ENCODE assay signal across 11 cellular contexts in genomic region chr7:80151274-80151665, GRCh38. TPM values are rescaled to one million over a fixed set of nuclear protein-coding genes. Genes with fewer than 3 reads are reported as not detected.
DNase-seq lines count a peak whose midpoint lies in the region; ATAC-seq and TF ChIP-seq lines count a peak whose summit lies in the region.
"Had no signal": no experiment of that assay in that cellular context is flagged by ENCODE, and none has a peak within 500 bp of the region (broad histone marks: within the 10 kb centered on the region; RNA-seq: fewer than 3 reads in every experiment).

No MANE protein-coding gene starts in this region.

- no peak overlapping the region for H3K4me2 ChIP-seq in MM.1S (ENCODE audit: low read depth, low read length)

- H3K9me3 ChIP-seq in MM.1S (replicated peaks; ENCODE audit: insufficient read depth, low read length) (no peaks in the 10 kb centered on the region), colonic mucosa (no peaks in the 10 kb centered on the region)
- H3K9me3 ChIP-seq: BE2C had no signal

- H3K27ac Mint-ChIP-seq in endothelial cell (ENCODE audit: unreplicated experiment) (peak overlapping the region; percentile 59), natural killer cell (no peak overlapping the region)
- peak overlapping the region; percentile 84 for H3K27ac Mint-ChIP-seq in stimulated activated naive CD8-positive, alpha-beta T cell treated with anti-CD3 and anti-CD28 coated beads, Interleukin-15, Interleukin-2, amounts not matched to agents 100 ng/mL and 50 ng/mL, for 24 hours
- H3K27ac Mint-ChIP-seq: immature natural killer cell had no signal

- no peaks in the 10 kb centered on the region for H3K36me3 Mint-ChIP-seq in endothelial cell (ENCODE audit: low read depth, unreplicated experiment)
- H3K36me3 Mint-ChIP-seq in stimulated activated naive CD8-positive, alpha-beta T cell treated with anti-CD3 and anti-CD28 coated beads, Interleukin-15, Interleukin-2, amounts not matched to agents 100 ng/mL and 50 ng/mL, for 24 hours (ENCODE audit: low read depth), result no peaks in the 10 kb centered on the region
- H3K36me3 Mint-ChIP-seq in natural killer cell, result no peaks in the 10 kb centered on the region

- H3K79me2 ChIP-seq in MM.1S (ENCODE audit: low read length), result peaks cover 79% of the 10 kb centered on the region

- H3K27me3 Mint-ChIP-seq in endothelial cell (ENCODE audit: unreplicated experiment) (peaks cover 5% of the 10 kb centered on the region), natural killer cell (ENCODE audit: low read depth in 2 of 2) (no peaks in the 10 kb centered on the region)
- H3K27me3 Mint-ChIP-seq in stimulated activated naive CD8-positive, alpha-beta T cell treated with anti-CD3 and anti-CD28 coated beads, Interleukin-15, Interleukin-2, amounts not matched to agents 100 ng/mL and 50 ng/mL, for 24 hours, result peaks cover 23% of the 10 kb centered on the region

- H3K36me3 ChIP-seq in MM.1S (replicated peaks; ENCODE audit: insufficient read depth, low read length) (no peaks in the 10 kb centered on the region), colonic mucosa (no peaks in the 10 kb centered on the region)
- H3K36me3 ChIP-seq: BE2C had no signal

- intact Hi-C loops in colonic mucosa (cut with DNase I), result no loop called here
- intact Hi-C loops in natural killer cell (cut with micrococcal nuclease), result no loop called here

- H2AFZ ChIP-seq in MM.1S (ENCODE audit: low read length), result no peak overlapping the region

- TF ChIP-seq CTCF in MM.1S (IDR thresholded peaks at IDR 0.05; ENCODE audit: low read length) (no peak), endothelial cell (IDR thresholded peaks at IDR 0.05; ENCODE audit: unreplicated experiment) (no peak), colonic mucosa (IDR thresholded peaks at IDR 0.05) (no peak), natural killer cell (IDR thresholded peaks at IDR 0.05) (no peak)

- ATAC-seq in HG02642 (IDR thresholded peaks at IDR 0.05; ENCODE audit: poor library complexity, unreplicated experiment) (no peak), natural killer cell (no peak)

- H3K4me1 Mint-ChIP-seq in endothelial cell (ENCODE audit: unreplicated experiment) (peaks cover 53% of the 10 kb centered on the region), natural killer cell (peaks cover 0 to 8% of the 10 kb centered on the region in 2 donors)
- peaks cover 23% of the 10 kb centered on the region for H3K4me1 Mint-ChIP-seq in stimulated activated naive CD8-positive, alpha-beta T cell treated with anti-CD3 and anti-CD28 coated beads, Interleukin-15, Interleukin-2, amounts not matched to agents 100 ng/mL and 50 ng/mL, for 24 hours (ENCODE audit: low read depth)

- no peaks in the 10 kb centered on the region for H3K9me2 ChIP-seq in MM.1S (replicated peaks; ENCODE audit: insufficient read depth, low read length)

- H3K9ac ChIP-seq in MM.1S (ENCODE audit: low read length), result no peak overlapping the region
- H3K9ac ChIP-seq in colonic mucosa (ENCODE audit: low read depth in 2 of 2, low read length in 2 of 2), result no peak overlapping the region

- H3K4me1 ChIP-seq in MM.1S (ENCODE audit: low read length), result peaks cover 8% of the 10 kb centered on the region; the same call in 1 of the 2 replicates
- no peaks in the 10 kb centered on the region for H3K4me1 ChIP-seq in colonic mucosa

- H3K4me3 Mint-ChIP-seq in endothelial cell (ENCODE audit: unreplicated experiment), result no peak overlapping the region
- H3K4me3 Mint-ChIP-seq in stimulated activated naive CD8-positive, alpha-beta T cell treated with anti-CD3 and anti-CD28 coated beads, Interleukin-15, Interleukin-2, amounts not matched to agents 100 ng/mL and 50 ng/mL, for 24 hours, result peak overlapping the region; percentile 14
- no peak overlapping the region for H3K4me3 Mint-ChIP-seq in natural killer cell
- H3K4me3 Mint-ChIP-seq: immature natural killer cell had no signal

- H3K4me3 ChIP-seq in MM.1S (ENCODE audit: low read length) (no peak overlapping the region), colonic mucosa (no peak overlapping the region)

- DNase-seq in activated T-cell treated with anti-CD3 and anti-CD28 coated beads for 24 hours (ENCODE audit: low read depth) (peak; percentile 29), activated T-cell treated with anti-CD3 and anti-CD28 coated beads for 4 hours (no peak), MM.1S (peak; percentile 50), endothelial cell (ENCODE audit: low spot score) (no peak), colonic mucosa (no peak), natural killer cell (no peak)
- DNase-seq: BE2C, GOT3 had no signal

- H4K20me1 ChIP-seq in MM.1S (ENCODE audit: insufficient read depth, low read length), result peaks cover 19% of the 10 kb centered on the region

- H3K27ac ChIP-seq in MM.1S (ENCODE audit: low read length) (no peak overlapping the region), colonic mucosa (no peak overlapping the region)

- H3K27me3 ChIP-seq in MM.1S (replicated peaks; ENCODE audit: insufficient read depth, low read length) (no peaks in the 10 kb centered on the region), colonic mucosa (no peaks in the 10 kb centered on the region)
- H3K27me3 ChIP-seq: BE2C had no signal

- H3F3A ChIP-seq in MM.1S (ENCODE audit: insufficient read depth, low read length), result 0 out of 2 replicates have a peak, but pooled peaks cover 3% of the 10 kb centered on the region

- H3K9me3 Mint-ChIP-seq in endothelial cell (ENCODE audit: unreplicated experiment), result no peaks in the 10 kb centered on the region
- H3K9me3 Mint-ChIP-seq in stimulated activated naive CD8-positive, alpha-beta T cell treated with anti-CD3 and anti-CD28 coated beads, Interleukin-15, Interleukin-2, amounts not matched to agents 100 ng/mL and 50 ng/mL, for 24 hours, result no peaks in the 10 kb centered on the region
- peaks cover 0 to 4% of the 10 kb centered on the region in 2 donors for H3K9me3 Mint-ChIP-seq in natural killer cell

RNA-seq across cellular contexts. Expression of gene GNAI1, which starts 16.6 kb away (rescaled TPM):
- total RNA-seq in endothelial cell (ENCODE audit: unreplicated experiment) (132 TPM), colonic mucosa (10 to 100 TPM; 13.3 to 27.1 TPM), natural killer cell (1 to 10 TPM in 1 of 3 donors, under 1 TPM in 2; 0.59 to 1.1 (median 0.68) TPM)

Comparison
In these comparisons a context has a peak if more than half of its experiments do, and no peak if none do; other contexts are left out.
1. DNase-seq: peak in activated T-cell treated with anti-CD3 and anti-CD28 coated beads for 24 hours (single experiment) and MM.1S (single experiment); none in activated T-cell treated with anti-CD3 and anti-CD28 coated beads for 4 hours (single experiment), endothelial cell (single experiment), colonic mucosa (single experiment) and natural killer cell (single experiment).
2. H3K27ac Mint-ChIP-seq: peak in endothelial cell (single experiment) and stimulated activated naive CD8-positive, alpha-beta T cell treated with anti-CD3 and anti-CD28 coated beads, Interleukin-15, Interleukin-2, amounts not matched to agents 100 ng/mL and 50 ng/mL, for 24 hours (single experiment); none in natural killer cell (0 of 2).
3. RNA of gene GNAI1, which starts 16.6 kb away (total RNA-seq): 132 TPM in endothelial cell (single experiment) and 13.3 to 27.1 TPM in colonic mucosa; 0.59 to 1.1 TPM in natural killer cell; every median in the first group is over 4 times any median in the second.